28 cellular contexts compared by ENCODE assay signal in the genomic region with DNA sequence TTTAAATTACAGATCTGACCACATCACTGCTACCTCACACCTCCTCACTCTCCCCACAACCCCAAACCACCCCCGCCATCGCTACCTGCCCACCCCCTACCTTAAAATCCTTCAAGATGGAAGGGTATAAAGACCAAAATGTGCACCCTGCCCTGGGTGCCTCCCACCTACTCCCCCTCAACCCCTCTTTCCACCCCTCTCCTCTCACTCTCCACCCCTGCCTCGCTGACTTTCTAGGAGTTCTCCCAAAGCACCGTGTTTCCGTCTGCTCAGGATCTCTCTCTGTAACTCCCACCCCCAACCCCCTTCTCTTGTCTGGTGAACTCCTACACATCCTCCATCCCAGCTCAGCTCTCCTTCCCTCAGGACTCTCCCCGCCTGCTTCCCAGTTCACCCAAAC.
"Had no signal": no experiment of that assay in that cellular context is flagged by ENCODE, and none has a peak within 500 bp of the region (broad histone marks: within the 10 kb centered on the region; RNA-seq: fewer than 3 reads in every experiment).

No MANE protein-coding gene starts in this region.

- ATAC-seq: K562, T-cell had no signal

- H3K4me1 ChIP-seq: Peyer's patch had no signal

- H3K36me3 ChIP-seq: Peyer's patch had no signal

- H3K27ac ChIP-seq: HL-60, KMS-11, PC-9, Peyer's patch had no signal

- DNase-seq: Kasumi-1, MM.1S, MV-4-11, NCI-H1092, NCI-H1105 treated with DMSO at 0.1 percent for 48 hours, NCI-H1417 treated with DMSO at 0.1 percent for 48 hours, NCI-H146, NCI-H1694 treated with DMSO at 0.1 percent for 48 hours, NCI-H1930, NCI-H2081, NCI-H2107, NCI-H226, NCI-H446, NCI-H510A, NCI-H524 treated with DMSO at 0.1 percent for 48 hours, NCI-H69, NCI-H774, OCI-M1, PC-9, Peyer's patch, RPMI8226, SHP77, SK-N-SH, SW 1271, T-cell had no signal

- H3K9me3 ChIP-seq: Peyer's patch, SK-N-SH had no signal

- H3K4me3 ChIP-seq: K562, PC-9, Peyer's patch had no signal

- H3K27me3 ChIP-seq: Peyer's patch had no signal
